1 cellular context compared by ENCODE assay signal in genomic region chr16:88634994-88635670, GRCh38.
TF ChIP-seq lines count a peak whose summit lies in the region.

No MANE protein-coding gene starts in this region.

TF ChIP-seq in A549, 52 proteins besides CTCF, POLR2A, EP300 and RAD21 (continued from another document):
- TF ChIP-seq HMGXB4 (CRISPR knock-in tag; IDR thresholded peaks at IDR 0.05; ENCODE audit: borderline replicate concordance): no peak
- no peak for TF ChIP-seq MAFK (IDR thresholded peaks at IDR 0.05; ENCODE audit: partially characterized antibody)
- no peak for TF ChIP-seq NFE2L2 (conservative IDR thresholded peaks at IDR 0.05; ENCODE audit: low read length)
